Comparison of ENCODE assay signal across 2 cellular contexts in the genomic region with DNA sequence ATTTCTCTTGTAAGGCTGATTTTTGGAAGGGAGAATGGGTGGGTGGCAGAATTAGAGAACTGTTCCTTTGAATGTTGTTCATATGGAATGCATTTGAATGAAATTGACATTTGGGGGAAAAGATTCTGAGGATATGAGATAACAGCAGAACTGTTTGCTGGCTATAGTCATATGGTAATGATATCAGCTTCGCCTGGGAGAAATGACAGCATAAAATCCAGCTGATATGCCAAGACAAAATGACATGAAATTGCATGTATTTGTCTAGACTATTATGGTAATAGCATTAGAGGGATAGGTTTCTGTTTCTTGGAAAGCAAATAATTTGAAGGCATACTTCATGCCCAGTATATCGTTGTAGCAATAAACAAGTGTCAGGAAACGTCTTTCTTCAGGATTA.
A peak's percentile ranks its signal among the peaks of the same experiment; 100 is the strongest.
TF ChIP-seq lines count a peak whose summit lies in the region.

No MANE protein-coding gene starts in this region.

TF ChIP-seq in K562, 482 proteins besides CTCF, POLR2A, EP300 and RAD21:
- TF ChIP-seq, protein P1, sequence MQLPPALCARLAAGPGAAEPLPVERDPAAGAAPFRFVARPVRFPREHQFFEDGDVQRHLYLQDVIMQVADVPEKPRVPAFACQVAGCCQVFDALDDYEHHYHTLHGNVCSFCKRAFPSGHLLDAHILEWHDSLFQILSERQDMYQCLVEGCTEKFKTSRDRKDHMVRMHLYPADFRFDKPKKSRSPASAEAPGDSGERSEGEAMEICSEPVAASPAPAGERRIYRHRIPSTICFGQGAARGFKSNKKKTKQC (CRISPR knock-in tag; IDR thresholded peaks at IDR 0.05), result no peak
- TF ChIP-seq SIN3B (IDR thresholded peaks at IDR 0.05; ENCODE audit: low read depth), result no peak
- 0 out of 2 replicates have a peak, but pooled peaks have one; percentile 10 for TF ChIP-seq L3MBTL2 (IDR thresholded peaks at IDR 0.05)
- TF ChIP-seq, protein P2, sequence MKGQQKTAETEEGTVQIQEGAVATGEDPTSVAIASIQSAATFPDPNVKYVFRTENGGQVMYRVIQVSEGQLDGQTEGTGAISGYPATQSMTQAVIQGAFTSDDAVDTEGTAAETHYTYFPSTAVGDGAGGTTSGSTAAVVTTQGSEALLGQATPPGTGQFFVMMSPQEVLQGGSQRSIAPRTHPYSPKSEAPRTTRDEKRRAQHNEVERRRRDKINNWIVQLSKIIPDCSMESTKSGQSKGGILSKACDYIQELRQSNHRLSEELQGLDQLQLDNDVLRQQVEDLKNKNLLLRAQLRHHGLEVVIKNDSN (CRISPR knock-in tag; IDR thresholded peaks at IDR 0.05), result no peak
- TF ChIP-seq, protein P3, sequence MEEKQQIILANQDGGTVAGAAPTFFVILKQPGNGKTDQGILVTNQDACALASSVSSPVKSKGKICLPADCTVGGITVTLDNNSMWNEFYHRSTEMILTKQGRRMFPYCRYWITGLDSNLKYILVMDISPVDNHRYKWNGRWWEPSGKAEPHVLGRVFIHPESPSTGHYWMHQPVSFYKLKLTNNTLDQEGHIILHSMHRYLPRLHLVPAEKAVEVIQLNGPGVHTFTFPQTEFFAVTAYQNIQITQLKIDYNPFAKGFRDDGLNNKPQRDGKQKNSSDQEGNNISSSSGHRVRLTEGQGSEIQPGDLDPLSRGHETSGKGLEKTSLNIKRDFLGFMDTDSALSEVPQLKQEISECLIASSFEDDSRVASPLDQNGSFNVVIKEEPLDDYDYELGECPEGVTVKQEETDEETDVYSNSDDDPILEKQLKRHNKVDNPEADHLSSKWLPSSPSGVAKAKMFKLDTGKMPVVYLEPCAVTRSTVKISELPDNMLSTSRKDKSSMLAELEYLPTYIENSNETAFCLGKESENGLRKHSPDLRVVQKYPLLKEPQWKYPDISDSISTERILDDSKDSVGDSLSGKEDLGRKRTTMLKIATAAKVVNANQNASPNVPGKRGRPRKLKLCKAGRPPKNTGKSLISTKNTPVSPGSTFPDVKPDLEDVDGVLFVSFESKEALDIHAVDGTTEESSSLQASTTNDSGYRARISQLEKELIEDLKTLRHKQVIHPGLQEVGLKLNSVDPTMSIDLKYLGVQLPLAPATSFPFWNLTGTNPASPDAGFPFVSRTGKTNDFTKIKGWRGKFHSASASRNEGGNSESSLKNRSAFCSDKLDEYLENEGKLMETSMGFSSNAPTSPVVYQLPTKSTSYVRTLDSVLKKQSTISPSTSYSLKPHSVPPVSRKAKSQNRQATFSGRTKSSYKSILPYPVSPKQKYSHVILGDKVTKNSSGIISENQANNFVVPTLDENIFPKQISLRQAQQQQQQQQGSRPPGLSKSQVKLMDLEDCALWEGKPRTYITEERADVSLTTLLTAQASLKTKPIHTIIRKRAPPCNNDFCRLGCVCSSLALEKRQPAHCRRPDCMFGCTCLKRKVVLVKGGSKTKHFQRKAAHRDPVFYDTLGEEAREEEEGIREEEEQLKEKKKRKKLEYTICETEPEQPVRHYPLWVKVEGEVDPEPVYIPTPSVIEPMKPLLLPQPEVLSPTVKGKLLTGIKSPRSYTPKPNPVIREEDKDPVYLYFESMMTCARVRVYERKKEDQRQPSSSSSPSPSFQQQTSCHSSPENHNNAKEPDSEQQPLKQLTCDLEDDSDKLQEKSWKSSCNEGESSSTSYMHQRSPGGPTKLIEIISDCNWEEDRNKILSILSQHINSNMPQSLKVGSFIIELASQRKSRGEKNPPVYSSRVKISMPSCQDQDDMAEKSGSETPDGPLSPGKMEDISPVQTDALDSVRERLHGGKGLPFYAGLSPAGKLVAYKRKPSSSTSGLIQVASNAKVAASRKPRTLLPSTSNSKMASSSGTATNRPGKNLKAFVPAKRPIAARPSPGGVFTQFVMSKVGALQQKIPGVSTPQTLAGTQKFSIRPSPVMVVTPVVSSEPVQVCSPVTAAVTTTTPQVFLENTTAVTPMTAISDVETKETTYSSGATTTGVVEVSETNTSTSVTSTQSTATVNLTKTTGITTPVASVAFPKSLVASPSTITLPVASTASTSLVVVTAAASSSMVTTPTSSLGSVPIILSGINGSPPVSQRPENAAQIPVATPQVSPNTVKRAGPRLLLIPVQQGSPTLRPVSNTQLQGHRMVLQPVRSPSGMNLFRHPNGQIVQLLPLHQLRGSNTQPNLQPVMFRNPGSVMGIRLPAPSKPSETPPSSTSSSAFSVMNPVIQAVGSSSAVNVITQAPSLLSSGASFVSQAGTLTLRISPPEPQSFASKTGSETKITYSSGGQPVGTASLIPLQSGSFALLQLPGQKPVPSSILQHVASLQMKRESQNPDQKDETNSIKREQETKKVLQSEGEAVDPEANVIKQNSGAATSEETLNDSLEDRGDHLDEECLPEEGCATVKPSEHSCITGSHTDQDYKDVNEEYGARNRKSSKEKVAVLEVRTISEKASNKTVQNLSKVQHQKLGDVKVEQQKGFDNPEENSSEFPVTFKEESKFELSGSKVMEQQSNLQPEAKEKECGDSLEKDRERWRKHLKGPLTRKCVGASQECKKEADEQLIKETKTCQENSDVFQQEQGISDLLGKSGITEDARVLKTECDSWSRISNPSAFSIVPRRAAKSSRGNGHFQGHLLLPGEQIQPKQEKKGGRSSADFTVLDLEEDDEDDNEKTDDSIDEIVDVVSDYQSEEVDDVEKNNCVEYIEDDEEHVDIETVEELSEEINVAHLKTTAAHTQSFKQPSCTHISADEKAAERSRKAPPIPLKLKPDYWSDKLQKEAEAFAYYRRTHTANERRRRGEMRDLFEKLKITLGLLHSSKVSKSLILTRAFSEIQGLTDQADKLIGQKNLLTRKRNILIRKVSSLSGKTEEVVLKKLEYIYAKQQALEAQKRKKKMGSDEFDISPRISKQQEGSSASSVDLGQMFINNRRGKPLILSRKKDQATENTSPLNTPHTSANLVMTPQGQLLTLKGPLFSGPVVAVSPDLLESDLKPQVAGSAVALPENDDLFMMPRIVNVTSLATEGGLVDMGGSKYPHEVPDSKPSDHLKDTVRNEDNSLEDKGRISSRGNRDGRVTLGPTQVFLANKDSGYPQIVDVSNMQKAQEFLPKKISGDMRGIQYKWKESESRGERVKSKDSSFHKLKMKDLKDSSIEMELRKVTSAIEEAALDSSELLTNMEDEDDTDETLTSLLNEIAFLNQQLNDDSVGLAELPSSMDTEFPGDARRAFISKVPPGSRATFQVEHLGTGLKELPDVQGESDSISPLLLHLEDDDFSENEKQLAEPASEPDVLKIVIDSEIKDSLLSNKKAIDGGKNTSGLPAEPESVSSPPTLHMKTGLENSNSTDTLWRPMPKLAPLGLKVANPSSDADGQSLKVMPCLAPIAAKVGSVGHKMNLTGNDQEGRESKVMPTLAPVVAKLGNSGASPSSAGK (IDR thresholded peaks at IDR 0.05), result 0 out of 2 replicates have a peak, but pooled peaks have one; percentile 1
- no peak for TF ChIP-seq ILK (tag; IDR thresholded peaks at IDR 0.05; ENCODE audit: borderline replicate concordance, low read depth)

TF ChIP-seq in HepG2, 621 proteins besides CTCF, POLR2A, EP300 and RAD21 (continued from another document):
- TF ChIP-seq, protein P4, sequence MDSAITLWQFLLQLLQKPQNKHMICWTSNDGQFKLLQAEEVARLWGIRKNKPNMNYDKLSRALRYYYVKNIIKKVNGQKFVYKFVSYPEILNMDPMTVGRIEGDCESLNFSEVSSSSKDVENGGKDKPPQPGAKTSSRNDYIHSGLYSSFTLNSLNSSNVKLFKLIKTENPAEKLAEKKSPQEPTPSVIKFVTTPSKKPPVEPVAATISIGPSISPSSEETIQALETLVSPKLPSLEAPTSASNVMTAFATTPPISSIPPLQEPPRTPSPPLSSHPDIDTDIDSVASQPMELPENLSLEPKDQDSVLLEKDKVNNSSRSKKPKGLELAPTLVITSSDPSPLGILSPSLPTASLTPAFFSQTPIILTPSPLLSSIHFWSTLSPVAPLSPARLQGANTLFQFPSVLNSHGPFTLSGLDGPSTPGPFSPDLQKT (CRISPR knock-in tag; IDR thresholded peaks at IDR 0.05; ENCODE audit: borderline replicate concordance), result no peak
- TF ChIP-seq ZEB1 (IDR thresholded peaks at IDR 0.05; ENCODE audit: insufficient replicate concordance, low read depth) (no peak), MYC (CRISPR knock-in tag; IDR thresholded peaks at IDR 0.05; ENCODE audit: borderline replicate concordance) (no peak), TAF15 (IDR thresholded peaks at IDR 0.05; ENCODE audit: low read depth, low read length, poor library complexity, severe bottlenecking) (no peak), CBX5 (CRISPR knock-in tag; IDR thresholded peaks at IDR 0.05; ENCODE audit: borderline replicate concordance) (no peak)
- TF ChIP-seq, protein P5, sequence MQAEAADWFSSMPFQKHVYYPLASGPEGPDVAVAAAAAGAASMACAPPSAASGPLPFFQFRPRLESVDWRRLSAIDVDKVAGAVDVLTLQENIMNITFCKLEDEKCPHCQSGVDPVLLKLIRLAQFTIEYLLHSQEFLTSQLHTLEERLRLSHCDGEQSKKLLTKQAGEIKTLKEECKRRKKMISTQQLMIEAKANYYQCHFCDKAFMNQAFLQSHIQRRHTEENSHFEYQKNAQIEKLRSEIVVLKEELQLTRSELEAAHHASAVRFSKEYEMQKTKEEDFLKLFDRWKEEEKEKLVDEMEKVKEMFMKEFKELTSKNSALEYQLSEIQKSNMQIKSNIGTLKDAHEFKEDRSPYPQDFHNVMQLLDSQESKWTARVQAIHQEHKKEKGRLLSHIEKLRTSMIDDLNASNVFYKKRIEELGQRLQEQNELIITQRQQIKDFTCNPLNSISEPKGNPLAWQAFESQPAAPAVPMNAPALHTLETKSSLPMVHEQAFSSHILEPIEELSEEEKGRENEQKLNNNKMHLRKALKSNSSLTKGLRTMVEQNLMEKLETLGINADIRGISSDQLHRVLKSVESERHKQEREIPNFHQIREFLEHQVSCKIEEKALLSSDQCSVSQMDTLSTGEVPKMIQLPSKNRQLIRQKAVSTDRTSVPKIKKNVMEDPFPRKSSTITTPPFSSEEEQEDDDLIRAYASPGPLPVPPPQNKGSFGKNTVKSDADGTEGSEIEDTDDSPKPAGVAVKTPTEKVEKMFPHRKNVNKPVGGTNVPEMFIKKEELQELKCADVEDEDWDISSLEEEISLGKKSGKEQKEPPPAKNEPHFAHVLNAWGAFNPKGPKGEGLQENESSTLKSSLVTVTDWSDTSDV (CRISPR knock-in tag; IDR thresholded peaks at IDR 0.05), result no peak
- TF ChIP-seq, protein P6, sequence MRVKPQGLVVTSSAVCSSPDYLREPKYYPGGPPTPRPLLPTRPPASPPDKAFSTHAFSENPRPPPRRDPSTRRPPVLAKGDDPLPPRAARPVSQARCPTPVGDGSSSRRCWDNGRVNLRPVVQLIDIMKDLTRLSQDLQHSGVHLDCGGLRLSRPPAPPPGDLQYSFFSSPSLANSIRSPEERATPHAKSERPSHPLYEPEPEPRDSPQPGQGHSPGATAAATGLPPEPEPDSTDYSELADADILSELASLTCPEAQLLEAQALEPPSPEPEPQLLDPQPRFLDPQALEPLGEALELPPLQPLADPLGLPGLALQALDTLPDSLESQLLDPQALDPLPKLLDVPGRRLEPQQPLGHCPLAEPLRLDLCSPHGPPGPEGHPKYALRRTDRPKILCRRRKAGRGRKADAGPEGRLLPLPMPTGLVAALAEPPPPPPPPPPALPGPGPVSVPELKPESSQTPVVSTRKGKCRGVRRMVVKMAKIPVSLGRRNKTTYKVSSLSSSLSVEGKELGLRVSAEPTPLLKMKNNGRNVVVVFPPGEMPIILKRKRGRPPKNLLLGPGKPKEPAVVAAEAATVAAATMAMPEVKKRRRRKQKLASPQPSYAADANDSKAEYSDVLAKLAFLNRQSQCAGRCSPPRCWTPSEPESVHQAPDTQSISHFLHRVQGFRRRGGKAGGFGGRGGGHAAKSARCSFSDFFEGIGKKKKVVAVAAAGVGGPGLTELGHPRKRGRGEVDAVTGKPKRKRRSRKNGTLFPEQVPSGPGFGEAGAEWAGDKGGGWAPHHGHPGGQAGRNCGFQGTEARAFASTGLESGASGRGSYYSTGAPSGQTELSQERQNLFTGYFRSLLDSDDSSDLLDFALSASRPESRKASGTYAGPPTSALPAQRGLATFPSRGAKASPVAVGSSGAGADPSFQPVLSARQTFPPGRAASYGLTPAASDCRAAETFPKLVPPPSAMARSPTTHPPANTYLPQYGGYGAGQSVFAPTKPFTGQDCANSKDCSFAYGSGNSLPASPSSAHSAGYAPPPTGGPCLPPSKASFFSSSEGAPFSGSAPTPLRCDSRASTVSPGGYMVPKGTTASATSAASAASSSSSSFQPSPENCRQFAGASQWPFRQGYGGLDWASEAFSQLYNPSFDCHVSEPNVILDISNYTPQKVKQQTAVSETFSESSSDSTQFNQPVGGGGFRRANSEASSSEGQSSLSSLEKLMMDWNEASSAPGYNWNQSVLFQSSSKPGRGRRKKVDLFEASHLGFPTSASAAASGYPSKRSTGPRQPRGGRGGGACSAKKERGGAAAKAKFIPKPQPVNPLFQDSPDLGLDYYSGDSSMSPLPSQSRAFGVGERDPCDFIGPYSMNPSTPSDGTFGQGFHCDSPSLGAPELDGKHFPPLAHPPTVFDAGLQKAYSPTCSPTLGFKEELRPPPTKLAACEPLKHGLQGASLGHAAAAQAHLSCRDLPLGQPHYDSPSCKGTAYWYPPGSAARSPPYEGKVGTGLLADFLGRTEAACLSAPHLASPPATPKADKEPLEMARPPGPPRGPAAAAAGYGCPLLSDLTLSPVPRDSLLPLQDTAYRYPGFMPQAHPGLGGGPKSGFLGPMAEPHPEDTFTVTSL (CRISPR knock-in tag; IDR thresholded peaks at IDR 0.05; ENCODE audit: borderline replicate concordance), result no peak
TF ChIP-seq in HepG2: peak in this region for 0.
